Comparison of ENCODE assay signal across 8 cellular contexts in the genomic region with DNA sequence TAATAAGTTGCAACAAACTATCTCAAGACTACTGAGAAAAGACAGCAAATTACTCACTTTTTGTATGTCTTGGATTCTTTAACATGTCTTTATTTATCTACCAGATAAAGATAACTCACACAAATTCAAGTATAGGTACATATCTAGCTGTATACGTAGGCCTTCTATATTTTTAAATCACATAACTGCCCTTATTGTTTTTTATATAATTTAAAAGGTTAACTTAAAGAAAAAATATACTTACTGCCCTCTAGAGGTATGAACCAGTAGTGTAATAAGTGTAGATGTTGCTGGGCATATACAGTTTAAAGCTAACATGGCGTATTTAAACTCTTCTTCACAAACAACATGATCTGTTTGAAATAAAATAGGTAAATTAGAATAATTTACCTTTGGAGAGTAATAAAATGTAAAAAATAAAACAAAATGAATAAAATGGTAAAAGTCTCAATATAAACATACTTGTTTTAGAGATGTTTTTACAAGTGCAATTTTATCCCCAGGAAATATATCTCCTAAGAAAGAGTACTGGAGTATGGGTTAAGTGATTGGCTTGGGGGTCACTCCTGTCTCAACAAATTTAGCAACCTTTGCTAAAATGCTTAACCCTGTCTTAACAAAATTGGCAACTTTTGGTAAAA.
DNase-seq lines count a peak whose midpoint lies in the region; ATAC-seq and TF ChIP-seq lines count a peak whose summit lies in the region.

No MANE protein-coding gene starts in this region.

- H3K27me3 ChIP-seq in DND-41 (ENCODE audit: insufficient read depth, low read length, poor library complexity), result no peaks in the 10 kb centered on the region
- H3K27me3 ChIP-seq in SU-DHL-6 (ENCODE audit: low read length), result no peaks in the 10 kb centered on the region

- H3K36me3 ChIP-seq in DND-41 (ENCODE audit: insufficient read depth, low read length) (no peaks in the 10 kb centered on the region), SU-DHL-6 (ENCODE audit: low read length) (no peaks in the 10 kb centered on the region)

- H3K4me3 ChIP-seq in DND-41 (ENCODE audit: low read depth in 1 of 2, low read length in 2 of 2), result no peak overlapping the region
- no peak overlapping the region for H3K4me3 ChIP-seq in SU-DHL-6 (ENCODE audit: insufficient read depth, low read length, poor library complexity, severe bottlenecking)

- H3K27ac ChIP-seq in DND-41 (ENCODE audit: low read length) (no peak overlapping the region), SU-DHL-6 (ENCODE audit: low read depth, low read length) (no peak overlapping the region)

- H4K20me1 ChIP-seq in DND-41 (ENCODE audit: insufficient read depth, low read length) (no peaks in the 10 kb centered on the region), SU-DHL-6 (ENCODE audit: low read depth, low read length) (no peaks in the 10 kb centered on the region)

- no peak overlapping the region for H3K9ac ChIP-seq in DND-41 (ENCODE audit: low read depth, low read length)
- no peak overlapping the region for H3K9ac ChIP-seq in SU-DHL-6 (ENCODE audit: low read length)

- no peak overlapping the region for H2AFZ ChIP-seq in DND-41 (ENCODE audit: low read depth, low read length)
- H2AFZ ChIP-seq in SU-DHL-6 (ENCODE audit: low read depth, low read length, severe bottlenecking), result peak overlapping the region; percentile 81

- no peak for DNase-seq in DND-41
- peak; percentile 23 for DNase-seq in iPS-NIHi11 (ENCODE audit: low spot score)
- no peak for DNase-seq in UCSD-AML1 (lab: John Stamatoyannopoulos, UW; ENCODE audit: unreplicated experiment)
- DNase-seq in cerebellar nuclear complex (lab: John Stamatoyannopoulos, UW), result no peak

- no peaks in the 10 kb centered on the region for H3K4me1 ChIP-seq in DND-41 (ENCODE audit: insufficient read depth, low read length)

- ATAC-seq in DND-41 (ENCODE audit: insufficient read depth, low read depth) (peak; percentile 59), GM19455 (IDR thresholded peaks at IDR 0.05; ENCODE audit: unreplicated experiment) (peak; percentile 76), HG03442 (IDR thresholded peaks at IDR 0.05; ENCODE audit: unreplicated experiment) (peak; percentile 86)
- ATAC-seq in activated CD4-positive, CD25-positive, alpha-beta regulatory T cell treated with anti-CD3 and anti-CD28 coated beads, Interleukin-2, amount 50 U/mL, for 24 hours, result no peak

- H3K79me2 ChIP-seq in DND-41 (ENCODE audit: insufficient read depth, low read length), result no peaks in the 10 kb centered on the region
- no peaks in the 10 kb centered on the region for H3K79me2 ChIP-seq in SU-DHL-6 (ENCODE audit: insufficient read depth, low read length)

- no peaks in the 10 kb centered on the region for H3F3A ChIP-seq in SU-DHL-6 (ENCODE audit: insufficient read depth)

- H3K9me3 ChIP-seq in DND-41 (ENCODE audit: insufficient read depth, low read length, severe bottlenecking) (no peaks in the 10 kb centered on the region), SU-DHL-6 (ENCODE audit: insufficient read depth, low read length) (no peaks in the 10 kb centered on the region)

- TF ChIP-seq CTCF in DND-41 (IDR thresholded peaks at IDR 0.05; ENCODE audit: borderline replicate concordance, extremely low read depth, low read length, poor library complexity, severe bottlenecking) (peak; percentile 62), SU-DHL-6 (IDR thresholded peaks at IDR 0.05; ENCODE audit: insufficient read depth, low read length, poor library complexity, severe bottlenecking) (peak; percentile 18)

- H3K4me2 ChIP-seq in DND-41 (ENCODE audit: insufficient read depth, low read length), result no peak overlapping the region
- H3K4me2 ChIP-seq in SU-DHL-6 (ENCODE audit: low read depth, low read length, poor library complexity, severe bottlenecking), result no peak overlapping the region

- no peaks in the 10 kb centered on the region for H3K9me2 ChIP-seq in SU-DHL-6 (replicated peaks; ENCODE audit: insufficient read depth, low read length)

Comparison
In these comparisons a context has a peak if more than half of its experiments do, and no peak if none do; other contexts are left out.
1. ATAC-seq: peak in DND-41 (single experiment), GM19455 (single experiment) and HG03442 (single experiment); none in activated CD4-positive, CD25-positive, alpha-beta regulatory T cell treated with anti-CD3 and anti-CD28 coated beads, Interleukin-2, amount 50 U/mL, for 24 hours (0 of 2).